Comparison of ENCODE assay signal across 1 cellular context in the genomic region with DNA sequence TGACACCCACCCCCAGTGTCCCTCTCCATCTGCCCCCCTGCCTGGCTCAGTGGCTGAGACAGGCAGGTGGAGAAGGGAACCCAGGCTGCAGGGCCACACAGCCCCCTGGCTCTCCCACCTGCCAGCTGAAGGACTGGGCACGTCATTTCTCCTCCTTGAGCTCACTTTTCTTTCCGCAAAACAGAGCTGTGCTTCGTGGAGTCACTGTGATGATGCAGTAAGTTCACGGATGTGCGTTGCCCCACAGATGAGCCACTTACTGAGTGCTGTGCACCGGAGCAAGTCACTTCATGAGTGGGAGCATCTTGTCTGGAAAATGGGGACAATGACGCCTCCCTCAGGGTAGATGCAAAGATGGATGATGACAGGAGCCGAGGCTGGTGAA.
TF ChIP-seq lines count a peak whose summit lies in the region.

No MANE protein-coding gene starts in this region.

TF ChIP-seq in IMR-90, 13 proteins besides CTCF, POLR2A, EP300 and RAD21 (continued from another document):
- TF ChIP-seq RFX5 (IDR thresholded peaks at IDR 0.05; ENCODE audit: low read depth, low read length) (no peak), SMC3 (IDR thresholded peaks at IDR 0.05; ENCODE audit: low read depth, low read length) (no peak), MXI1 (IDR thresholded peaks at IDR 0.05; ENCODE audit: borderline replicate concordance, low read depth, low read length) (no peak), RCOR1 (IDR thresholded peaks at IDR 0.05; ENCODE audit: insufficient replicate concordance, low read length) (no peak), BHLHE40 (IDR thresholded peaks at IDR 0.05; ENCODE audit: low read depth, low read length) (no peak), MAZ (IDR thresholded peaks at IDR 0.05; ENCODE audit: borderline replicate concordance, low read depth, low read length) (no peak), MAFK (IDR thresholded peaks at IDR 0.05; ENCODE audit: low read depth, low read length) (no peak), NFE2L2 (IDR thresholded peaks at IDR 0.05; ENCODE audit: low read depth, low read length) (no peak)
TF ChIP-seq in IMR-90: peak in this region for 0.
